Comparison of ENCODE assay signal across 15 cellular contexts in the genomic region with DNA sequence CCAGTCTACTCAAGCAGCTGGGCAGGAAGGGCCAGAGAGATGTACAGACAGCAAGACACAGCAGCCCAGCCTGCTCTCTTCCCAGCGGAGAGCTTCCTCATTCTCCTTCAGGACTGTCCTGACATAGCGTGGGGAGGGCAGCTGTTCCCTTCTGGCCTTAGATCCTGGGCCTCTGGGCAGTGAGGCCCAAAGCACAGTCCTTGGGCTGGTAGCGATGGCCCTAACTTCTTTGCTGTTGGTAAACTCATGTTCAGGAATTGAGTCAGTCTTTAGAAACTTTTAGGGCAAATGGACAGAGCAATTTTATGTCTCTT.
A peak's percentile ranks its signal among the peaks of the same experiment; 100 is the strongest.
DNase-seq lines count a peak whose midpoint lies in the region; ATAC-seq and TF ChIP-seq lines count a peak whose summit lies in the region.
"Had no signal": no experiment of that assay in that cellular context is flagged by ENCODE, and none has a peak within 500 bp of the region (broad histone marks: within the 10 kb centered on the region; RNA-seq: fewer than 3 reads in every experiment).

No MANE protein-coding gene starts in this region.

- H3K4me3 ChIP-seq in colonic mucosa = peak overlapping the region; percentile 33
- H3K4me3 ChIP-seq in mesenchymal stem cell (ENCODE audit: insufficient read depth in 1 of 2, low read depth in 1 of 2, low read length in 2 of 2) = no peak overlapping the region

- intact Hi-C loops in colonic mucosa (cut with DNase I) = no loop called here

- H3K18ac ChIP-seq in mesenchymal stem cell (ENCODE audit: low read depth in 1 of 2, low read length in 2 of 2) = peak overlapping the region in 1 of 2 experiments; percentile 54

- H2BK120ac ChIP-seq in mesenchymal stem cell (ENCODE audit: low read depth, low read length) = no peak overlapping the region

- H3K36me3 Mint-ChIP-seq in IgD-negative memory B cell = peaks cover 9% of the 10 kb centered on the region
- peaks cover 64% of the 10 kb centered on the region for H3K36me3 Mint-ChIP-seq in stimulated activated memory B cell treated with anti-CD40 and anti-IgM and Interleukin-4, amounts not matched to agents 10 μg/mL and 1 μg/mL and 100 μg/mL, for 72 hours

- peaks cover 6 to 11% (median 7%) of the 10 kb centered on the region in 3 donors for H3K4me1 Mint-ChIP-seq in IgD-negative memory B cell
- H3K4me1 Mint-ChIP-seq in stimulated activated memory B cell treated with anti-CD40 and anti-IgM and Interleukin-4, amounts not matched to agents 10 μg/mL and 1 μg/mL and 100 μg/mL, for 72 hours = peaks cover 25% of the 10 kb centered on the region

- H4K91ac ChIP-seq in mesenchymal stem cell (ENCODE audit: low read length) = peak overlapping the region; percentile 40

- 97% methylated on average over 3 of the region's 3 CpGs for whole genome bisulfite sequencing in mesenchymal stem cell

- H3K4me3 Mint-ChIP-seq in IgD-negative memory B cell = no peak overlapping the region
- H3K4me3 Mint-ChIP-seq in stimulated activated memory B cell treated with anti-CD40 and anti-IgM and Interleukin-4, amounts not matched to agents 10 μg/mL and 1 μg/mL and 100 μg/mL, for 72 hours = no peak overlapping the region
- H3K4me3 Mint-ChIP-seq: CD14-positive monocyte; neural crest cell; T-helper 2 cell treated with Interferon-gamma antibody and Interleukin-4, amounts not matched to agents 5 μg/mL and 100 μg/mL, for 36 hours had no signal

- H3K27me3 ChIP-seq in colonic mucosa (no peaks in the 10 kb centered on the region), mesenchymal stem cell (ENCODE audit: control insufficient read depth in 1 of 2, insufficient read depth in 1 of 2, low read length in 2 of 2) (no peaks in the 10 kb centered on the region)

- no peak overlapping the region for H3K4me2 ChIP-seq in mesenchymal stem cell (ENCODE audit: low read length, poor library complexity, severe bottlenecking)

- H3K27ac ChIP-seq in colonic mucosa (peak overlapping the region; percentile 92), mesenchymal stem cell (ENCODE audit: low read length, poor library complexity, severe bottlenecking) (peak overlapping the region; percentile 43)

- H3K9me3 Mint-ChIP-seq in IgD-negative memory B cell = no peaks in the 10 kb centered on the region
- H3K9me3 Mint-ChIP-seq in stimulated activated memory B cell treated with anti-CD40 and anti-IgM and Interleukin-4, amounts not matched to agents 10 μg/mL and 1 μg/mL and 100 μg/mL, for 72 hours = no peaks in the 10 kb centered on the region
- H3K9me3 Mint-ChIP-seq: neural crest cell; T-helper 2 cell treated with Interferon-gamma antibody and Interleukin-4, amounts not matched to agents 5 μg/mL and 100 μg/mL, for 36 hours had no signal

- DNase-seq in colonic mucosa (no peak), mesenchymal stem cell (no peak), SKM-1 treated with dmso at 0.1 percent for 144 hours (lab: John Stamatoyannopoulos, UW; ENCODE audit: unreplicated experiment) (no peak), kidney glomerular epithelial cell (lab: John Stamatoyannopoulos, UW) (no peak)
- DNase-seq: activated naive CD4-positive, alpha-beta T cell treated with anti-CD3 and anti-CD28 coated beads, Interleukin-2, amount 50 U/mL, for 16 hours; cerebellar nuclear complex; NCI-H2081 treated with DMSO at 0.1 percent for 48 hours; PC-3 had no signal

- peak overlapping the region in 1 of 2 experiments; percentile 46 for H3K23ac ChIP-seq in mesenchymal stem cell (ENCODE audit: low read length in 2 of 2)

- H3K14ac ChIP-seq in mesenchymal stem cell (ENCODE audit: low read length in 2 of 2) = no peak overlapping the region

- ATAC-seq in stimulated activated memory B cell treated with anti-CD40 and anti-IgM and Interleukin-4, amounts not matched to agents 10 μg/mL and 1 μg/mL and 100 μg/mL, for 72 hours = no peak
- no peak for ATAC-seq in HG03045 (IDR thresholded peaks at IDR 0.05; ENCODE audit: unreplicated experiment)
- ATAC-seq in HG03135 (IDR thresholded peaks at IDR 0.05; ENCODE audit: unreplicated experiment) = no peak
- ATAC-seq: PC-3 had no signal

- peak overlapping the region in 1 of 2 experiments; percentile 51 for H2BK12ac ChIP-seq in mesenchymal stem cell (ENCODE audit: low read length in 2 of 2)

- H3K9ac ChIP-seq in colonic mucosa (ENCODE audit: low read depth in 2 of 2, low read length in 2 of 2) = peak overlapping the region; percentile 31 to 89
- H3K9ac ChIP-seq in mesenchymal stem cell (ENCODE audit: low read length) = no peak overlapping the region

- no peak overlapping the region for H2AFZ ChIP-seq in mesenchymal stem cell (ENCODE audit: low read depth, low read length)

- no peaks in the 10 kb centered on the region for H3K4me1 ChIP-seq in colonic mucosa
- H3K4me1 ChIP-seq in mesenchymal stem cell (ENCODE audit: control insufficient read depth, insufficient read depth, low read depth, low read length) = peaks cover 34% of the 10 kb centered on the region

- peaks cover 30% of the 10 kb centered on the region for H3K79me1 ChIP-seq in mesenchymal stem cell (replicated peaks; ENCODE audit: low read length, poor library complexity, severe bottlenecking)

- H4K8ac ChIP-seq in mesenchymal stem cell (ENCODE audit: low read length) = no peak overlapping the region

- H3K9me3 ChIP-seq in colonic mucosa = no peaks in the 10 kb centered on the region
- no peaks in the 10 kb centered on the region for H3K9me3 ChIP-seq in mesenchymal stem cell (ENCODE audit: control insufficient read depth, low read length)

- no peak overlapping the region for H2BK15ac ChIP-seq in mesenchymal stem cell (ENCODE audit: low read depth, poor library complexity, severe bottlenecking)

- no peaks in the 10 kb centered on the region for H3K36me3 ChIP-seq in colonic mucosa
- peaks cover 33 to 50% of the 10 kb centered on the region in 2 experiments for H3K36me3 ChIP-seq in mesenchymal stem cell (ENCODE audit: control insufficient read depth in 1 of 2, insufficient read depth in 2 of 2, low read depth in 1 of 2, low read length in 2 of 2)

- H3K4ac ChIP-seq in mesenchymal stem cell (ENCODE audit: low read depth in 1 of 2, low read length in 2 of 2) = no peak overlapping the region

- H2AK5ac ChIP-seq in mesenchymal stem cell (ENCODE audit: low read length, severe bottlenecking) = no peak overlapping the region

- H2BK5ac ChIP-seq in mesenchymal stem cell (ENCODE audit: low read depth, low read length, poor library complexity, severe bottlenecking) = no peak overlapping the region

- TF ChIP-seq CTCF in colonic mucosa (IDR thresholded peaks at IDR 0.05) = no peak

- H3K27ac Mint-ChIP-seq in IgD-negative memory B cell = peak overlapping the region in 2 of 3 donors; percentile 26 to 51
- H3K27ac Mint-ChIP-seq in stimulated activated memory B cell treated with anti-CD40 and anti-IgM and Interleukin-4, amounts not matched to agents 10 μg/mL and 1 μg/mL and 100 μg/mL, for 72 hours = peak overlapping the region; percentile 80
- H3K27ac Mint-ChIP-seq: T-helper 2 cell treated with Interferon-gamma antibody and Interleukin-4, amounts not matched to agents 5 μg/mL and 100 μg/mL, for 36 hours had no signal

- no peaks in the 10 kb centered on the region for H3K27me3 Mint-ChIP-seq in IgD-negative memory B cell
- no peaks in the 10 kb centered on the region for H3K27me3 Mint-ChIP-seq in stimulated activated memory B cell treated with anti-CD40 and anti-IgM and Interleukin-4, amounts not matched to agents 10 μg/mL and 1 μg/mL and 100 μg/mL, for 72 hours
